Comparison of ENCODE assay signal across 1 cellular context in genomic region chr13:102011539-102011938, GRCh38.
TF ChIP-seq lines count a peak whose summit lies in the region.

No MANE protein-coding gene starts in this region.

TF ChIP-seq in GM23338, 12 proteins besides CTCF, POLR2A, EP300 and RAD21 (continued from another document):
- TF ChIP-seq REST (IDR thresholded peaks at IDR 0.05; ENCODE audit: unreplicated experiment), result no peak
- no peak for TF ChIP-seq ZNF114 (CRISPR knock-in tag; IDR thresholded peaks at IDR 0.05)
- TF ChIP-seq NANOG (IDR thresholded peaks at IDR 0.05; ENCODE audit: borderline replicate concordance), result no peak
